Comparison of ENCODE assay signal across 15 cellular contexts in genomic region chr1:226965581-226966440, GRCh38.
"Had no signal": no experiment of that assay in that cellular context is flagged by ENCODE, and none has a peak within 500 bp of the region (broad histone marks: within the 10 kb centered on the region; RNA-seq: fewer than 3 reads in every experiment).

No MANE protein-coding gene starts in this region.

- H3K4me3 Mint-ChIP-seq: activated T-helper 1 cell treated with anti-CD3 and anti-CD28 coated beads, Interleukin-12 subunit alpha, Interleukin-12 subunit beta, Interleukin-2, Interleukin-4 antibody, amounts not matched to agents 30 ng/mL and 10 ng/mL and 1 ng/mL, durations not matched to agents 14 hours and 24 hours and 36 hours; nephron progenitor cell; T-helper 1 cell treated with Interleukin-12 subunit alpha and Interleukin-12 subunit beta and Interleukin-4 antibody, amounts not matched to agents 30 μg/mL and 1 μg/mL, for 36 hours had no signal

- H3K4me3 ChIP-seq: ovary, upper lobe of right lung had no signal

- ATAC-seq: SK-N-SH treated with all-trans-retinoic acid at 6 μM for 48 hours, upper lobe of right lung had no signal

- DNase-seq: activated CD4-positive, alpha-beta T cell treated with anti-CD3 and anti-CD28 coated beads for 48 hours; activated naive CD4-positive, alpha-beta T cell treated with Interleukin-2 at 50 U/mL for 16 hours; central memory CD4-positive, alpha-beta T cell; cortex of kidney; effector memory CD4-positive, alpha-beta T cell; hippocampal formation; kidney glomerular epithelial cell; mammary epithelial cell; nephron progenitor cell; ovary; stimulated activated naive CD4-positive, alpha-beta T cell; upper lobe of right lung had no signal

- H3K27ac ChIP-seq: ovary, upper lobe of right lung had no signal

- H3K9me3 ChIP-seq: ovary, upper lobe of right lung had no signal

- H3K36me3 ChIP-seq: ovary had no signal

- H3K9me3 Mint-ChIP-seq: activated T-helper 1 cell treated with anti-CD3 and anti-CD28 coated beads, Interleukin-12 subunit alpha, Interleukin-12 subunit beta, Interleukin-2, Interleukin-4 antibody, amounts not matched to agents 30 ng/mL and 10 ng/mL and 1 ng/mL, durations not matched to agents 14 hours and 24 hours and 36 hours; T-helper 1 cell treated with Interleukin-12 subunit alpha and Interleukin-12 subunit beta and Interleukin-4 antibody, amounts not matched to agents 30 μg/mL and 1 μg/mL, for 36 hours had no signal

- H3K27ac Mint-ChIP-seq: activated T-helper 1 cell treated with anti-CD3 and anti-CD28 coated beads, Interleukin-12 subunit alpha, Interleukin-12 subunit beta, Interleukin-2, Interleukin-4 antibody, amounts not matched to agents 30 ng/mL and 10 ng/mL and 1 ng/mL, durations not matched to agents 14 hours and 24 hours and 36 hours; nephron progenitor cell; T-helper 1 cell treated with Interleukin-12 subunit alpha and Interleukin-12 subunit beta and Interleukin-4 antibody, amounts not matched to agents 30 μg/mL and 1 μg/mL, for 36 hours had no signal

- H3K27me3 ChIP-seq: ovary, upper lobe of right lung had no signal

- H3K4me1 ChIP-seq: upper lobe of right lung had no signal
